9 cellular contexts compared by ENCODE assay signal in the genomic region with DNA sequence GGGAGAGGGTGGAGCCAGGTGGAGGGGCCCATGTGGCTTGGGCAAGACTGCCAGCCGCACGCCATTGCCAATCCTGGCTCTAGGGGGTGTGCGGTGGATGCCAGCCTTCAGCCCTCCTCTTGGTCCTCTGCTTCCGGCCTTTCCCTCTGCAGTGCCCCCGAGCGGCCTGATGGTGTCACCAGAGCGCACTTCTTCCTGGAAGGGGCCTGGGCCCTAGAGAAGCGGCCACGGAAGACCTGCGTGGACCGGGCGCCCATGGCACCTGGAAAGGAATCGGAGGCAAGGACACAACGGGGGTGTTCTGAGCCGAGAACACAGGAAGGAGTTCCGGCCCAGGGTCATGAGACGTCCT.
A peak's percentile ranks its signal among the peaks of the same experiment; 100 is the strongest.
DNase-seq lines count a peak whose midpoint lies in the region; ATAC-seq and TF ChIP-seq lines count a peak whose summit lies in the region.
"Had no signal": no experiment of that assay in that cellular context is flagged by ENCODE, and none has a peak within 500 bp of the region (broad histone marks: within the 10 kb centered on the region; RNA-seq: fewer than 3 reads in every experiment).

No MANE protein-coding gene starts in this region.

- H3K4me1 Mint-ChIP-seq in activated CD8-positive, alpha-beta T cell treated with anti-CD3 and anti-CD28 coated beads, Interleukin-2, amount 10 ng/mL, durations not matched to agents 7 days and 5 days (ENCODE audit: low read depth): no peaks in the 10 kb centered on the region

- no peaks in the 10 kb centered on the region for H3K9me2 ChIP-seq in neural cell (ENCODE audit: insufficient read depth, low read length)

- H4K20me1 ChIP-seq in neural cell (ENCODE audit: insufficient read depth): no peaks in the 10 kb centered on the region

- ATAC-seq in GM19025 (IDR thresholded peaks at IDR 0.05; ENCODE audit: low read depth, unreplicated experiment) (peak; percentile 84), HG03139 (IDR thresholded peaks at IDR 0.05; ENCODE audit: unreplicated experiment) (peak; percentile 94), GM19324 (IDR thresholded peaks at IDR 0.05; ENCODE audit: low FRiP score, unreplicated experiment) (no peak)
- ATAC-seq in activated CD8-positive, alpha-beta T cell treated with anti-CD3 and anti-CD28 coated beads, Interleukin-2, amount 10 ng/mL, durations not matched to agents 7 days and 5 days: peak; percentile 49

- H3F3A ChIP-seq in neural cell (ENCODE audit: insufficient read depth, low read length, poor library complexity, severe bottlenecking): no peaks in the 10 kb centered on the region

- no peaks in the 10 kb centered on the region for H3K36me3 ChIP-seq in neural cell (ENCODE audit: insufficient read depth, low read length)

- H3K36me3 Mint-ChIP-seq in activated CD8-positive, alpha-beta T cell treated with anti-CD3 and anti-CD28 coated beads, Interleukin-2, amount 10 ng/mL, durations not matched to agents 7 days and 5 days (ENCODE audit: low read depth): no peaks in the 10 kb centered on the region

- POLR2A ChIA-PET in activated CD8-positive, alpha-beta T cell treated with anti-CD3 and anti-CD28 coated beads, Interleukin-2, amount 10 ng/mL, durations not matched to agents 7 days and 5 days (lab: Charles Lee): no interaction called here

- H3K9me3 ChIP-seq in neural cell (ENCODE audit: low read length): no peaks in the 10 kb centered on the region

- CTCF ChIA-PET in activated CD8-positive, alpha-beta T cell treated with anti-CD3 and anti-CD28 coated beads, Interleukin-2, amount 10 ng/mL, durations not matched to agents 7 days and 5 days (lab: Charles Lee): no interaction called here

- DNase-seq in COLO829 (ENCODE audit: low spot score) (peak; percentile 35), NCI-H2171 treated with DMSO at 0.1 percent for 48 hours (lab: John Stamatoyannopoulos, UW) (peak; percentile 85), fibroblast of villous mesenchyme (ENCODE audit: low read depth) (peak; percentile 62)
- peak; percentile 43 for DNase-seq in activated CD8-positive, alpha-beta T cell treated with anti-CD3 and anti-CD28 coated beads, Interleukin-2, amount 10 ng/mL, durations not matched to agents 7 days and 5 days
- DNase-seq: activated B cell treated with CpG ODN at 0.5 μM for 24 hours had no signal

- no peaks in the 10 kb centered on the region for H3K79me2 ChIP-seq in neural cell (replicated peaks; ENCODE audit: insufficient read depth, low read length)

- no peak for TF ChIP-seq EP300 in neural cell (conservative IDR thresholded peaks at IDR 0.05; ENCODE audit: poor library complexity, severe bottlenecking)

- peak; percentile 29 for TF ChIP-seq RAD21 in neural cell (conservative IDR thresholded peaks at IDR 0.05)

- no peak overlapping the region for H3K4me3 Mint-ChIP-seq in activated CD8-positive, alpha-beta T cell treated with anti-CD3 and anti-CD28 coated beads, Interleukin-2, amount 10 ng/mL, durations not matched to agents 7 days and 5 days
- H3K4me3 Mint-ChIP-seq: activated B cell treated with CpG ODN at 0.5 μM for 24 hours had no signal

- no peak overlapping the region for H3K4me2 ChIP-seq in neural cell (ENCODE audit: low read length)

- H3K27me3 Mint-ChIP-seq in activated CD8-positive, alpha-beta T cell treated with anti-CD3 and anti-CD28 coated beads, Interleukin-2, amount 10 ng/mL, durations not matched to agents 7 days and 5 days (ENCODE audit: low read depth): no peaks in the 10 kb centered on the region

- no peaks in the 10 kb centered on the region for H3K27me3 ChIP-seq in neural cell (ENCODE audit: insufficient read depth, low read depth, low read length)

- no peak overlapping the region for H3K9ac ChIP-seq in neural cell (ENCODE audit: low read length)

- no peak overlapping the region for H2AFZ ChIP-seq in neural cell (ENCODE audit: low read depth, low read length)

- no peak overlapping the region for H3K27ac ChIP-seq in neural cell (ENCODE audit: low read length)

- no peaks in the 10 kb centered on the region for H3K9me3 Mint-ChIP-seq in activated CD8-positive, alpha-beta T cell treated with anti-CD3 and anti-CD28 coated beads, Interleukin-2, amount 10 ng/mL, durations not matched to agents 7 days and 5 days (ENCODE audit: insufficient read depth)

- H3K4me3 ChIP-seq in fibroblast of villous mesenchyme (ENCODE audit: low read depth, low read length) (peak overlapping the region; percentile 29), neural cell (ENCODE audit: low read length) (no peak overlapping the region)

- H3K27ac Mint-ChIP-seq in activated CD8-positive, alpha-beta T cell treated with anti-CD3 and anti-CD28 coated beads, Interleukin-2, amount 10 ng/mL, durations not matched to agents 7 days and 5 days: no peak overlapping the region
- H3K27ac Mint-ChIP-seq: activated B cell treated with CpG ODN at 0.5 μM for 24 hours had no signal

- TF ChIP-seq CTCF in fibroblast of villous mesenchyme (IDR thresholded peaks at IDR 0.05; ENCODE audit: insufficient read depth, low read depth, low read length): peak; percentile 92
- peak; percentile 40 for TF ChIP-seq CTCF in neural cell (IDR thresholded peaks at IDR 0.05; ENCODE audit: poor library complexity, severe bottlenecking)

TF ChIP-seq in neural cell, 6 proteins besides CTCF, POLR2A, EP300 and RAD21:
- TF ChIP-seq MXI1 (conservative IDR thresholded peaks at IDR 0.05; ENCODE audit: poor library complexity, severe bottlenecking): no peak
- TF ChIP-seq SMC3 (conservative IDR thresholded peaks at IDR 0.05; ENCODE audit: poor library complexity): no peak
- no peak for TF ChIP-seq EZH2 (IDR thresholded peaks at IDR 0.05; ENCODE audit: borderline replicate concordance, insufficient read depth, low read length, poor library complexity, severe bottlenecking)
- no peak for TF ChIP-seq POLR2AphosphoS5 (IDR thresholded peaks at IDR 0.05)
- TF ChIP-seq, protein P1, sequence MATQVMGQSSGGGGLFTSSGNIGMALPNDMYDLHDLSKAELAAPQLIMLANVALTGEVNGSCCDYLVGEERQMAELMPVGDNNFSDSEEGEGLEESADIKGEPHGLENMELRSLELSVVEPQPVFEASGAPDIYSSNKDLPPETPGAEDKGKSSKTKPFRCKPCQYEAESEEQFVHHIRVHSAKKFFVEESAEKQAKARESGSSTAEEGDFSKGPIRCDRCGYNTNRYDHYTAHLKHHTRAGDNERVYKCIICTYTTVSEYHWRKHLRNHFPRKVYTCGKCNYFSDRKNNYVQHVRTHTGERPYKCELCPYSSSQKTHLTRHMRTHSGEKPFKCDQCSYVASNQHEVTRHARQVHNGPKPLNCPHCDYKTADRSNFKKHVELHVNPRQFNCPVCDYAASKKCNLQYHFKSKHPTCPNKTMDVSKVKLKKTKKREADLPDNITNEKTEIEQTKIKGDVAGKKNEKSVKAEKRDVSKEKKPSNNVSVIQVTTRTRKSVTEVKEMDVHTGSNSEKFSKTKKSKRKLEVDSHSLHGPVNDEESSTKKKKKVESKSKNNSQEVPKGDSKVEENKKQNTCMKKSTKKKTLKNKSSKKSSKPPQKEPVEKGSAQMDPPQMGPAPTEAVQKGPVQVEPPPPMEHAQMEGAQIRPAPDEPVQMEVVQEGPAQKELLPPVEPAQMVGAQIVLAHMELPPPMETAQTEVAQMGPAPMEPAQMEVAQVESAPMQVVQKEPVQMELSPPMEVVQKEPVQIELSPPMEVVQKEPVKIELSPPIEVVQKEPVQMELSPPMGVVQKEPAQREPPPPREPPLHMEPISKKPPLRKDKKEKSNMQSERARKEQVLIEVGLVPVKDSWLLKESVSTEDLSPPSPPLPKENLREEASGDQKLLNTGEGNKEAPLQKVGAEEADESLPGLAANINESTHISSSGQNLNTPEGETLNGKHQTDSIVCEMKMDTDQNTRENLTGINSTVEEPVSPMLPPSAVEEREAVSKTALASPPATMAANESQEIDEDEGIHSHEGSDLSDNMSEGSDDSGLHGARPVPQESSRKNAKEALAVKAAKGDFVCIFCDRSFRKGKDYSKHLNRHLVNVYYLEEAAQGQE (IDR thresholded peaks at IDR 0.05; ENCODE audit: borderline replicate concordance): no peak
- no peak for TF ChIP-seq TAF1 (IDR thresholded peaks at IDR 0.05; ENCODE audit: low read depth)

Comparison
In these comparisons a context has a peak if more than half of its experiments do, and no peak if none do; other contexts are left out.
1. DNase-seq: peak in every context shown above with its lines; median percentile 85 in NCI-H2171 treated with DMSO at 0.1 percent for 48 hours; 62 in fibroblast of villous mesenchyme; 43 in activated CD8-positive, alpha-beta T cell treated with anti-CD3 and anti-CD28 coated beads, Interleukin-2, amount 10 ng/mL, durations not matched to agents 7 days and 5 days; 35 in COLO829.